In the genomic region with DNA sequence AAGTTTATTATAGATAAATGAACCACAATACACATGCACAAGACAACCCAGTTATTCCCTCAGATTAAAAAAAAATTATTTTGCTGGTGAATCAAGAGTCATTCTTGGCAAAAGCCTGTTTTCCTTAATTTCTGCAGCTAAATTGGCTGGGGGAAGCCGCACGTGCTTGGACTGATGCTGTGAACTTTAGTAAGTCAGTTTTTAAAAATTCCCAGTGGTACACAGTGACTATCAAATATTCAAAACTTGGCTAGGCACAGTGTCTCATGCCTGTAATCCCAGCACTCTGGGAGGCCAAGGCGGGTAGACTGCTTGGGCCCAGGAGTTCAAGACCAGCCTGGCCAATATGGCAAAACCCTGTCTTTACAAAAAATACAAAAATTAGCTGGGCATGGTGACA, we compare ENCODE assay signal across 11 cellular contexts.
"Had no signal": no experiment of that assay in that cellular context is flagged by ENCODE, and none has a peak within 500 bp of the region (broad histone marks: within the 10 kb centered on the region; RNA-seq: fewer than 3 reads in every experiment).

No MANE protein-coding gene starts in this region.

- H3K9me3 Mint-ChIP-seq: activated B cell treated with CpG ODN at 0.5 μM for 24 hours; activated CD4-positive, alpha-beta T cell treated with anti-CD3 and anti-CD28 coated beads, Interleukin-2, amount 10 ng/mL, durations not matched to agents 24 days and 14 days; immature natural killer cell; stimulated activated memory B cell treated with anti-CD40 and anti-IgM and Interleukin-4, amounts not matched to agents 10 μg/mL and 1 μg/mL and 100 μg/mL, for 72 hours had no signal

- H3K4me3 ChIP-seq: smooth muscle cell had no signal

- H3K4me1 Mint-ChIP-seq: activated B cell treated with CpG ODN at 0.5 μM for 24 hours; immature natural killer cell; stimulated activated memory B cell treated with anti-CD40 and anti-IgM and Interleukin-4, amounts not matched to agents 10 μg/mL and 1 μg/mL and 100 μg/mL, for 72 hours had no signal

- ATAC-seq: stimulated activated memory B cell treated with anti-CD40 and anti-IgM and Interleukin-4, amounts not matched to agents 10 μg/mL and 1 μg/mL and 100 μg/mL, for 72 hours had no signal

- DNase-seq: activated B cell treated with CpG ODN at 0.5 μM for 24 hours; activated CD4-positive, alpha-beta T cell treated with anti-CD3 and anti-CD28 coated beads, Interleukin-2, amount 10 ng/mL, durations not matched to agents 24 days and 14 days; activated naive CD4-positive, alpha-beta T cell treated with Interleukin-2 at 50 U/mL for 16 hours; central memory CD4-positive, alpha-beta T cell; cortex of kidney; effector CD8-positive, alpha-beta T cell; immature natural killer cell; retina; T-helper 2 cell had no signal

- H3K27me3 Mint-ChIP-seq: activated B cell treated with CpG ODN at 0.5 μM for 24 hours; activated CD4-positive, alpha-beta T cell treated with anti-CD3 and anti-CD28 coated beads, Interleukin-2, amount 10 ng/mL, durations not matched to agents 24 days and 14 days; stimulated activated memory B cell treated with anti-CD40 and anti-IgM and Interleukin-4, amounts not matched to agents 10 μg/mL and 1 μg/mL and 100 μg/mL, for 72 hours had no signal

- H3K4me3 Mint-ChIP-seq: activated B cell treated with CpG ODN at 0.5 μM for 24 hours; activated CD4-positive, alpha-beta T cell treated with anti-CD3 and anti-CD28 coated beads, Interleukin-2, amount 10 ng/mL, durations not matched to agents 24 days and 14 days; immature natural killer cell; stimulated activated memory B cell treated with anti-CD40 and anti-IgM and Interleukin-4, amounts not matched to agents 10 μg/mL and 1 μg/mL and 100 μg/mL, for 72 hours had no signal

- H3K27ac Mint-ChIP-seq: activated B cell treated with CpG ODN at 0.5 μM for 24 hours; activated CD4-positive, alpha-beta T cell treated with anti-CD3 and anti-CD28 coated beads, Interleukin-2, amount 10 ng/mL, durations not matched to agents 24 days and 14 days; immature natural killer cell; stimulated activated memory B cell treated with anti-CD40 and anti-IgM and Interleukin-4, amounts not matched to agents 10 μg/mL and 1 μg/mL and 100 μg/mL, for 72 hours had no signal
